1 cellular context compared by ENCODE assay signal in genomic region chr4:139603576-139604387, GRCh38.
TF ChIP-seq lines count a peak whose summit lies in the region.

No MANE protein-coding gene starts in this region.

TF ChIP-seq in HepG2, 621 proteins besides CTCF, POLR2A, EP300 and RAD21:
- TF ChIP-seq, protein P1, sequence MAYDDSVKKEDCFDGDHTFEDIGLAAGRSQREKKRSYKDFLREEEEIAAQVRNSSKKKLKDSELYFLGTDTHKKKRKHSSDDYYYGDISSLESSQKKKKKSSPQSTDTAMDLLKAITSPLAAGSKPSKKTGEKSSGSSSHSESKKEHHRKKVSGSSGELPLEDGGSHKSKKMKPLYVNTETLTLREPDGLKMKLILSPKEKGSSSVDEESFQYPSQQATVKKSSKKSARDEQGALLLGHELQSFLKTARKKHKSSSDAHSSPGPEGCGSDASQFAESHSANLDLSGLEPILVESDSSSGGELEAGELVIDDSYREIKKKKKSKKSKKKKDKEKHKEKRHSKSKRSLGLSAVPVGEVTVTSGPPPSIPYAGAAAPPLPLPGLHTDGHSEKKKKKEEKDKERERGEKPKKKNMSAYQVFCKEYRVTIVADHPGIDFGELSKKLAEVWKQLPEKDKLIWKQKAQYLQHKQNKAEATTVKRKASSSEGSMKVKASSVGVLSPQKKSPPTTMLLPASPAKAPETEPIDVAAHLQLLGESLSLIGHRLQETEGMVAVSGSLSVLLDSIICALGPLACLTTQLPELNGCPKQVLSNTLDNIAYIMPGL (CRISPR knock-in tag; IDR thresholded peaks at IDR 0.05; ENCODE audit: borderline replicate concordance in 1 of 2, low read depth in 1 of 2) = 0 out of 4 replicates have a peak, but pooled peaks of 1 of the 2 experiments have one; percentile 26
- no peak for TF ChIP-seq SALL1 (CRISPR knock-in tag; IDR thresholded peaks at IDR 0.05)
- TF ChIP-seq SMC3 (IDR thresholded peaks at IDR 0.05; ENCODE audit: low read length) = peak; percentile 61
- TF ChIP-seq ZFYVE20 (CRISPR knock-in tag; IDR thresholded peaks at IDR 0.05; ENCODE audit: borderline replicate concordance, low read depth) = no peak
- TF ChIP-seq SRY (CRISPR knock-in tag; IDR thresholded peaks at IDR 0.05) = no peak
- TF ChIP-seq ARNT2 (CRISPR knock-in tag; IDR thresholded peaks at IDR 0.05; ENCODE audit: low read depth) = no peak
- TF ChIP-seq ZNF772 (CRISPR knock-in tag; IDR thresholded peaks at IDR 0.05) = no peak
- TF ChIP-seq CBFB (CRISPR knock-in tag; IDR thresholded peaks at IDR 0.05) = no peak
- TF ChIP-seq, protein P2, sequence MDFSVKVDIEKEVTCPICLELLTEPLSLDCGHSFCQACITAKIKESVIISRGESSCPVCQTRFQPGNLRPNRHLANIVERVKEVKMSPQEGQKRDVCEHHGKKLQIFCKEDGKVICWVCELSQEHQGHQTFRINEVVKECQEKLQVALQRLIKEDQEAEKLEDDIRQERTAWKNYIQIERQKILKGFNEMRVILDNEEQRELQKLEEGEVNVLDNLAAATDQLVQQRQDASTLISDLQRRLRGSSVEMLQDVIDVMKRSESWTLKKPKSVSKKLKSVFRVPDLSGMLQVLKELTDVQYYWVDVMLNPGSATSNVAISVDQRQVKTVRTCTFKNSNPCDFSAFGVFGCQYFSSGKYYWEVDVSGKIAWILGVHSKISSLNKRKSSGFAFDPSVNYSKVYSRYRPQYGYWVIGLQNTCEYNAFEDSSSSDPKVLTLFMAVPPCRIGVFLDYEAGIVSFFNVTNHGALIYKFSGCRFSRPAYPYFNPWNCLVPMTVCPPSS (IDR thresholded peaks at IDR 0.05) = no peak
- TF ChIP-seq AHR (CRISPR knock-in tag; IDR thresholded peaks at IDR 0.05) = no peak
- TF ChIP-seq STAG1 (CRISPR knock-in tag; IDR thresholded peaks at IDR 0.05) = peak; percentile 81
- no peak for TF ChIP-seq NKX3-1 (CRISPR knock-in tag; IDR thresholded peaks at IDR 0.05)
- no peak for TF ChIP-seq MTF2 (CRISPR knock-in tag; IDR thresholded peaks at IDR 0.05; ENCODE audit: borderline replicate concordance)
- no peak for TF ChIP-seq DMTF1 (CRISPR knock-in tag; IDR thresholded peaks at IDR 0.05)
- no peak for TF ChIP-seq ZNF343 (CRISPR knock-in tag; IDR thresholded peaks at IDR 0.05)
- no peak for TF ChIP-seq FOXA1 (IDR thresholded peaks at IDR 0.05)
- no peak for TF ChIP-seq FOXA1 (CRISPR knock-in tag; IDR thresholded peaks at IDR 0.05)
